Comparison of ENCODE assay signal across 8 cellular contexts in genomic region chr7:130734525-130735272, GRCh38. TPM values are rescaled to one million over a fixed set of nuclear protein-coding genes. Genes with fewer than 3 reads are reported as not detected.
A peak's percentile ranks its signal among the peaks of the same experiment; 100 is the strongest.
DNase-seq lines count a peak whose midpoint lies in the region; ATAC-seq and TF ChIP-seq lines count a peak whose summit lies in the region.

No MANE protein-coding gene starts in this region.

- peak overlapping the region; percentile 72 for H3K4me2 ChIP-seq in OCI-LY1 (ENCODE audit: low read length)

- 8 to 9% (median 8%) methylated on average over 23 of the region's 23 CpGs for WGBS in psoas muscle, 3 donors

- H3F3A ChIP-seq in OCI-LY1 (ENCODE audit: insufficient read depth, low read length) = no peaks in the 10 kb centered on the region

- H3K27ac ChIP-seq in OCI-LY1 (ENCODE audit: low read depth, low read length, poor library complexity, severe bottlenecking) (no peak overlapping the region), psoas muscle (peak overlapping the region; percentile 73)

- H4K20me1 ChIP-seq in OCI-LY1 (ENCODE audit: insufficient read depth, low read length) = no peaks in the 10 kb centered on the region

- H3K4me1 ChIP-seq in OCI-LY1 (ENCODE audit: insufficient read depth, low read length, severe bottlenecking) (peaks cover 14% of the 10 kb centered on the region), psoas muscle (no peaks in the 10 kb centered on the region)

- no peak for TF ChIP-seq POLR2A in erythroblast (IDR thresholded peaks at IDR 0.05; ENCODE audit: low read length)

- H3K9me3 ChIP-seq in OCI-LY1 (ENCODE audit: low read length) = no peaks in the 10 kb centered on the region
- peaks cover 22% of the 10 kb centered on the region for H3K9me3 ChIP-seq in psoas muscle

- H3K27me3 ChIP-seq in OCI-LY1 (ENCODE audit: insufficient read depth, low read length) = peaks cover 14% of the 10 kb centered on the region
- peaks cover 2 to 72% (median 12%) of the 10 kb centered on the region in 3 donors for H3K27me3 ChIP-seq in psoas muscle (ENCODE audit: insufficient read depth in 3 of 3, low read length in 2 of 3)

- intact Hi-C loops in psoas muscle (cut with DNase I) = no loop called here

- H2AFZ ChIP-seq in OCI-LY1 (ENCODE audit: low read length) = 0 out of 2 replicates have a peak overlapping the region, but pooled peaks have one; percentile 0

- ATAC-seq in psoas muscle (peak in 3 of 4 donors; percentile 3 to 78 (median 45)), HG02852 (IDR thresholded peaks at IDR 0.05; ENCODE audit: unreplicated experiment) (no peak), HG03439 (IDR thresholded peaks at IDR 0.05; ENCODE audit: unreplicated experiment) (no peak)

- H3K9me2 ChIP-seq in OCI-LY1 (ENCODE audit: low read depth, low read length) = no peaks in the 10 kb centered on the region

- DNase-seq in NCI-H82 (lab: John Stamatoyannopoulos, UW) (peak; percentile 29), NCI-H82 treated with DMSO at 0.1 percent for 48 hours (lab: John Stamatoyannopoulos, UW; ENCODE audit: unreplicated experiment) (no peak), erythroblast (lab: John Stamatoyannopoulos, UW) (peak; percentile 33 to 36), psoas muscle (no peak), H4 (ENCODE audit: low spot score) (no peak)

- TF ChIP-seq CTCF in OCI-LY1 (IDR thresholded peaks at IDR 0.05; ENCODE audit: low read length) (no peak), psoas muscle (IDR thresholded peaks at IDR 0.05) (no peak)

- no peaks in the 10 kb centered on the region for H3K79me2 ChIP-seq in OCI-LY1 (ENCODE audit: insufficient read depth, low read length)

- H3K9ac ChIP-seq in OCI-LY1 (ENCODE audit: low read length) = peak overlapping the region; percentile 15

- H3K36me3 ChIP-seq in OCI-LY1 (ENCODE audit: insufficient read depth, low read length) = no peaks in the 10 kb centered on the region
- no peaks in the 10 kb centered on the region for H3K36me3 ChIP-seq in psoas muscle (ENCODE audit: insufficient read depth in 1 of 2, low read depth in 1 of 2)

- peak overlapping the region; percentile 66 for H3K4me3 ChIP-seq in OCI-LY1 (ENCODE audit: low read depth, low read length, poor library complexity, severe bottlenecking)
- peak overlapping the region; percentile 71 for H3K4me3 ChIP-seq in psoas muscle

RNA-seq across cellular contexts. Expression of gene KLF14, which starts 0.7 kb away (rescaled TPM):
- 1 to 10 TPM in 2 of 4 donors, under 1 TPM in 2; 0.34 to 2.2 (median 0.86) TPM for total RNA-seq in psoas muscle
- 1 to 10 TPM in 2 of 3 donors, under 1 TPM in 1; 0.48 to 1.5 (median 1.3) TPM for polyA plus RNA-seq in psoas muscle
- total RNA-seq in H4 (2014; rRNA removed; shearing (Covaris generic)) = 0.64 TPM in 1 of 2 replicates, not detected in the other

RNA-seq across cellular contexts. Expression of gene TSGA13, which starts 48.4 kb away (rescaled TPM):
- total RNA-seq in psoas muscle = not detected
- polyA plus RNA-seq in psoas muscle = not detected
- not detected in 2 replicates for total RNA-seq in H4 (2014; rRNA removed; shearing (Covaris generic))

Comparison
In these comparisons a context has a peak if more than half of its experiments do, and no peak if none do; other contexts are left out.
1. DNase-seq: peak in NCI-H82 (single experiment) and erythroblast (2 of 2); none in NCI-H82 treated with DMSO at 0.1 percent for 48 hours (single experiment), psoas muscle (0 of 2) and H4 (single experiment).
2. ATAC-seq: peak in psoas muscle (3 of 4); none in HG02852 (single experiment) and HG03439 (single experiment).